Comparison of ENCODE assay signal across 11 cellular contexts in the genomic region with DNA sequence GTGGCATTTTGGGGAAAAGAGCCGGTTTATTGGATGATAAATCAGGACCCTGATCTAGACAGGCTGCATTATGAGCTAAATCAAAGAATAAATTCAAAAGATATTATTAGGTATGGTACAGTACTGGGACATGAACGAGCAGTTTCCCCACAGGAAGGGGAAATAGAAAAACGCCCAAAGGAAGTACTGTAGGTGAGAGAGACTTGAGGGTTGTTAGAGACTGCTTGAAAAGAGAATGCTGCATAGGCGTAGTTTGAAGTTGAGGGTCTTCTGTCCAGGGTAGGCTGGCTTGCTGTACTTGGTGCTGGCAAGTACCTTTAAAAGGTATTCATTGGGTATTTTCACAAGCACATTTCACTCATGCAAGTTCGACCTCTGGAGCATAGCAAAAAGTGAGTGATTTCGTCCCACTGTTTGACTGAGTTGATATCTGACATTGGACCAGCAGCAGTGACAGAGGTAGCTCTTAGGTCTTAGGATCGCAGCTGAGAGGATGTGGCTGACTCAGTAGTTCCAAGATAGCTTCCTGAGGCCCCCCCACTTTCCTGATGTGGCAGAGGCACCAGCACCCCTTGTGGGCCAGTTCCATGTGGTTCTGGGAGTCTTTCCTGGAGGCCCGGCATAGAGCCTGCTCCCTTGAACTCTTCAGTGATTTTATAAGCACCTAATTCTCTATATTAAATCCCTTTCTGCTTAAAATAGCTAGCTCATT.
A peak's percentile ranks its signal among the peaks of the same experiment; 100 is the strongest.
DNase-seq lines count a peak whose midpoint lies in the region; ATAC-seq, FAIRE-seq and TF ChIP-seq lines count a peak whose summit lies in the region.
"Had no signal": no experiment of that assay in that cellular context is flagged by ENCODE, and none has a peak within 500 bp of the region (broad histone marks: within the 10 kb centered on the region; RNA-seq: fewer than 3 reads in every experiment).

No MANE protein-coding gene starts in this region.

- H3K9me3 ChIP-seq in kidney (ENCODE audit: control insufficient read depth in 1 of 2, low read length in 2 of 2) (no peaks in the 10 kb centered on the region), stomach (no peaks in the 10 kb centered on the region)
- H3K9me3 ChIP-seq: A549, tibial nerve had no signal

- H3K27ac ChIP-seq in kidney (ENCODE audit: low read depth in 2 of 2, low read length in 2 of 2) = peak overlapping the region; percentile 9 to 32
- peak overlapping the region; percentile 17 to 56 (median 33) for H3K27ac ChIP-seq in stomach
- H3K27ac ChIP-seq: A549, tibial nerve had no signal

- intact Hi-C loops in kidney (cut with DNase I) (no loop called here), stomach (cut with DNase I; ENCODE audit: low total_unique reads) (no loop called here)

- no peak for TF ChIP-seq EP300 in stomach (IDR thresholded peaks at IDR 0.05)

- no peaks in the 10 kb centered on the region for H3K27me3 ChIP-seq in stomach
- H3K27me3 ChIP-seq: tibial nerve had no signal

- TF ChIP-seq POLR2A in stomach (IDR thresholded peaks at IDR 0.05) = no peak

- TF ChIP-seq CTCF in kidney (IDR thresholded peaks at IDR 0.05; ENCODE audit: borderline replicate concordance, extremely low read depth, insufficient read depth) (no peak), stomach (IDR thresholded peaks at IDR 0.05) (no peak)

- FAIRE-seq in kidney (lab: Jason Lieb, UNC) (no peak), frontal cortex (lab: Jason Lieb, UNC) (no peak)
- FAIRE-seq: A549 had no signal

- peaks cover 8 to 12% of the 10 kb centered on the region in 2 donors for H3K4me1 ChIP-seq in kidney (ENCODE audit: control insufficient read depth in 1 of 2, insufficient read depth in 1 of 2, low read depth in 1 of 2, low read length in 2 of 2)
- H3K4me1 ChIP-seq in stomach = peaks cover under 1 to 60% (median 28%) of the 10 kb centered on the region in 4 donors
- H3K4me1 ChIP-seq: A549 had no signal

- WGBS in stomach, 5 donors = 57 to 76% (median 72%) methylated on average over 8 of the region's 8 CpGs

- H3K9ac ChIP-seq in kidney (ENCODE audit: low read length in 2 of 2) = no peak overlapping the region

- no peaks in the 10 kb centered on the region for H3K36me3 ChIP-seq in kidney (ENCODE audit: control insufficient read depth in 1 of 2, insufficient read depth in 2 of 2, low read length in 2 of 2)
- H3K36me3 ChIP-seq in stomach = no peaks in the 10 kb centered on the region
- H3K36me3 ChIP-seq: tibial nerve had no signal

- ATAC-seq in GM21367 (IDR thresholded peaks at IDR 0.05; ENCODE audit: unreplicated experiment) = no peak

- H3K4me3 ChIP-seq in kidney (ENCODE audit: low read length in 2 of 2) (no peak overlapping the region), stomach (no peak overlapping the region)
- H3K4me3 ChIP-seq: A549, tibial nerve had no signal

- DNase-seq in activated CD8-positive, alpha-beta memory T cell treated with anti-CD3 and anti-CD28 coated beads, Interleukin-2, amount 50 U/mL, for 4 hours = peak; percentile 47
- no peak for DNase-seq in activated CD8-positive, alpha-beta memory T cell treated with anti-CD3 and anti-CD28 coated beads for 24 hours
- DNase-seq in activated effector memory CD4-positive, alpha-beta T cell treated with anti-CD3 and anti-CD28 coated beads, Interleukin-2, amount 50 U/mL, for 16 hours = peak; percentile 81
- DNase-seq in kidney (no peak), stomach (no peak), D341Med (ENCODE audit: low spot score) (no peak), frontal cortex (ENCODE audit: low spot score in 2 of 2) (no peak)
- DNase-seq: NCI-H345 had no signal

Comparison
In these comparisons a context has a peak if more than half of its experiments do, and no peak if none do; other contexts are left out.
1. DNase-seq: peak in activated CD8-positive, alpha-beta memory T cell treated with anti-CD3 and anti-CD28 coated beads, Interleukin-2, amount 50 U/mL, for 4 hours (single experiment) and activated effector memory CD4-positive, alpha-beta T cell treated with anti-CD3 and anti-CD28 coated beads, Interleukin-2, amount 50 U/mL, for 16 hours (single experiment); none in activated CD8-positive, alpha-beta memory T cell treated with anti-CD3 and anti-CD28 coated beads for 24 hours (single experiment), kidney (single experiment), stomach (single experiment), D341Med (single experiment) and frontal cortex (0 of 2).